Comparison of ENCODE assay signal across 24 cellular contexts in the genomic region with DNA sequence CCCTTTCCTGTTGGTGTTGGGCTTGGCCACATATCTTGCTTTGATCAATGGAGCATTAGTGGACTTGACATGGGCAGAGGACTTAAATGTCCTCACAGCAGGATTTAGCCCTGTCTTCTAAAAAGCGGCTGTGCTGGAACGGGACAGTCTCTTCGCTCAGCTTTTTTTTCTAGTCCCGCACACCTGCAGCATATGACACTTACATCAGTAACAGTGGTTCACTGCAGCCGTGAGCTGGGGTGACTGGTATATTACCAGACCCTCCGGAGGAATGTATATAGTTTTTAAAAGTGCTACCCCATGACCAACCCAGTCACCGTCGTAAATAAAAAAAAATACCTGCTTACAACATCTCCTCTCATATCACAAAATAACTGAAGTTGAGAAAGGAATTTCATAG.
DNase-seq lines count a peak whose midpoint lies in the region; ATAC-seq, FAIRE-seq and TF ChIP-seq lines count a peak whose summit lies in the region.
"Had no signal": no experiment of that assay in that cellular context is flagged by ENCODE, and none has a peak within 500 bp of the region (broad histone marks: within the 10 kb centered on the region; RNA-seq: fewer than 3 reads in every experiment).

No MANE protein-coding gene starts in this region.

- no peaks in the 10 kb centered on the region for H3K9me3 ChIP-seq in HepG2 (ENCODE audit: low read length)
- H3K9me3 ChIP-seq in right lobe of liver, result no peaks in the 10 kb centered on the region
- H3K9me3 ChIP-seq in neural progenitor cell (ENCODE audit: low read depth), result no peaks in the 10 kb centered on the region
- H3K9me3 ChIP-seq: A549, BE2C had no signal

- H3K9me3 Mint-ChIP-seq in neural progenitor cell, result peaks cover 4% of the 10 kb centered on the region

- no peak for DNase-seq in HepG2 (ENCODE audit: low spot score)
- DNase-seq in right lobe of liver, result no peak
- DNase-seq in islet precursor cell, result peak; percentile 42
- DNase-seq in neural progenitor cell (ENCODE audit: low spot score), result no peak
- no peak for DNase-seq in T1000 (lab: John Stamatoyannopoulos, UW)
- DNase-seq in C1 segment of cervical spinal cord (lab: John Stamatoyannopoulos, UW), result no peak
- DNase-seq: 8988T; ACHN; AML-193; BE2C; Calu3; CD4-positive, alpha-beta memory T cell; COR-L47; DMS53; DMS79 treated with DMSO at 0.1 percent for 48 hours; GM23248; H7; HCEC 1CT had no signal

- peaks cover 31% of the 10 kb centered on the region for H3K4me1 Mint-ChIP-seq in neural progenitor cell

- H3K27me3 ChIP-seq in HepG2 (ENCODE audit: control insufficient read depth in 1 of 2, insufficient read depth in 2 of 2, low read length in 2 of 2) (no peaks in the 10 kb centered on the region; a peak in 1 of 5 replicates), right lobe of liver (no peaks in the 10 kb centered on the region), neural progenitor cell (no peaks in the 10 kb centered on the region)
- H3K27me3 ChIP-seq: BE2C; BLaER1 treated with 17β-estradiol and CSF1 and Interleukin-3, amounts not matched to agents 10 nM and 100 nM had no signal

- CTCF ChIA-PET in HepG2 (lab: Yijun Ruan, JAX; ENCODE audit: low intra/inter-chr PET ratio, low total read pairs), result no interaction called here

- FAIRE-seq in HepG2 (lab: Jason Lieb, UNC), result no peak
- FAIRE-seq: A549, G401.6, GM12892, H1 had no signal

- no peak for TF ChIP-seq EP300 in HepG2 (IDR thresholded peaks at IDR 0.05; ENCODE audit: low read depth in 2 of 2, low read length in 2 of 2)
- TF ChIP-seq EP300 in HepG2 (CRISPR knock-in tag; IDR thresholded peaks at IDR 0.05; ENCODE audit: borderline replicate concordance), result no peak

- TF ChIP-seq RAD21 in HepG2 (CRISPR knock-in tag; IDR thresholded peaks at IDR 0.05), result no peak

- BruUV-seq in HepG2 (replicated peaks; lab: Mats Ljungman, UMichigan), result no TSS peak

- H3F3A ChIP-seq in neural progenitor cell (ENCODE audit: low read depth), result no peaks in the 10 kb centered on the region

- H3K79me2 ChIP-seq in HepG2 (ENCODE audit: insufficient read depth, low read length) (no peaks in the 10 kb centered on the region), neural progenitor cell (ENCODE audit: low read depth) (no peaks in the 10 kb centered on the region)

- H3K36me3 Mint-ChIP-seq in neural progenitor cell, result no peaks in the 10 kb centered on the region

- peak overlapping the region; percentile 31 for H3K27ac ChIP-seq in HepG2 (ENCODE audit: extremely low read length, insufficient read depth, low read length)
- no peak overlapping the region for H3K27ac ChIP-seq in right lobe of liver
- no peak overlapping the region for H3K27ac ChIP-seq in neural progenitor cell
- H3K27ac ChIP-seq: A549; BLaER1 treated with 17β-estradiol and CSF1 and Interleukin-3, amounts not matched to agents 10 nM and 100 nM; GM23248 had no signal

- H3K9ac ChIP-seq in HepG2 (ENCODE audit: insufficient read depth, low read depth, low read length) (no peak overlapping the region), neural progenitor cell (no peak overlapping the region)
- H3K9ac ChIP-seq: BLaER1 treated with 17β-estradiol and CSF1 and Interleukin-3, amounts not matched to agents 10 nM and 100 nM; GM23248 had no signal

- in situ Hi-C loops in HepG2 (cut with HindIII; ENCODE audit: extremely low pct_ligation_motif_present, low pct_unique_long_range_greater_than_20kb), result no loop called here

- no peak; the same call in 2 of the 3 replicates for ATAC-seq in HepG2
- ATAC-seq in right lobe of liver, result no peak
- no peak for ATAC-seq in HG02642 (IDR thresholded peaks at IDR 0.05; ENCODE audit: poor library complexity, unreplicated experiment)
- ATAC-seq: A549 had no signal

- TF ChIP-seq CTCF in HepG2 (CRISPR knock-in tag; IDR thresholded peaks at IDR 0.05) (no peak), right lobe of liver (IDR thresholded peaks at IDR 0.05) (no peak), neural progenitor cell (IDR thresholded peaks at IDR 0.05) (no peak)

- H2AFZ ChIP-seq in HepG2 (ENCODE audit: low read length) (no peak overlapping the region), neural progenitor cell (replicated peaks) (no peak overlapping the region)
- H2AFZ ChIP-seq: GM23248 had no signal

- TF ChIP-seq POLR2A in HepG2 (IDR thresholded peaks at IDR 0.05; ENCODE audit: insufficient read depth in 1 of 2, low read depth in 2 of 2, low read length in 2 of 2) (no peak), right lobe of liver (IDR thresholded peaks at IDR 0.05) (no peak)

- no peak overlapping the region for H3K4me2 ChIP-seq in HepG2 (ENCODE audit: low read depth, low read length)
- H3K4me2 ChIP-seq in neural progenitor cell, result no peak overlapping the region
- H3K4me2 ChIP-seq: A549 had no signal

- WGBS in HepG2 (ENCODE audit: low lambda C conversion rate), result 91% methylated on average over 8 of the region's 8 CpGs
- 100% methylated on average over 3 of the region's 8 CpGs for WGBS in right lobe of liver (ENCODE audit: insufficient coverage, low coverage, low lambda C conversion rate, missing lambda C conversion rate)

- H3K4me3 Mint-ChIP-seq in neural progenitor cell, result no peak overlapping the region
- H3K4me3 Mint-ChIP-seq: CD4-positive, alpha-beta memory T cell had no signal

- H3K4me1 ChIP-seq in HepG2 (ENCODE audit: insufficient read depth, low read length) (peaks cover 9% of the 10 kb centered on the region), right lobe of liver (peaks cover 0 to 22% (median 3%) of the 10 kb centered on the region in 4 donors), neural progenitor cell (peaks cover 11% of the 10 kb centered on the region)
- H3K4me1 ChIP-seq: A549, BE2C had no signal

- no peak overlapping the region for H3K4me3 ChIP-seq in HepG2 (replicated peaks in 1 of 3; ENCODE audit: insufficient read depth in 1 of 3, low read depth in 2 of 3, low read length in 3 of 3)
- H3K4me3 ChIP-seq in right lobe of liver, result no peak overlapping the region
- no peak overlapping the region for H3K4me3 ChIP-seq in neural progenitor cell
- H3K4me3 ChIP-seq: A549; BLaER1 treated with 17β-estradiol and CSF1 and Interleukin-3, amounts not matched to agents 10 nM and 100 nM; GM23248 had no signal

- peak overlapping the region; percentile 48 for H3K27ac Mint-ChIP-seq in neural progenitor cell
- H3K27ac Mint-ChIP-seq: CD4-positive, alpha-beta memory T cell had no signal

- intact Hi-C loops in HepG2 (cut with micrococcal nuclease; ENCODE audit: unreplicated experiment), result no loop called here
- intact Hi-C loops in right lobe of liver (cut with DNase I), result no loop called here

- H4K20me1 ChIP-seq in HepG2 (ENCODE audit: insufficient read depth, low read length) (no peaks in the 10 kb centered on the region), neural progenitor cell (ENCODE audit: low read depth) (no peaks in the 10 kb centered on the region)
- H4K20me1 ChIP-seq: BLaER1 treated with 17β-estradiol and CSF1 and Interleukin-3, amounts not matched to agents 10 nM and 100 nM had no signal

- H3K36me3 ChIP-seq in HepG2 (replicated peaks in 1 of 2; ENCODE audit: control insufficient read depth in 1 of 2, insufficient read depth in 2 of 2, low read length in 2 of 2) (no peaks in the 10 kb centered on the region), right lobe of liver (no peaks in the 10 kb centered on the region), neural progenitor cell (no peaks in the 10 kb centered on the region)
- H3K36me3 ChIP-seq: BE2C had no signal

- H3K27me3 Mint-ChIP-seq in neural progenitor cell (ENCODE audit: insufficient read depth, low read depth), result peaks cover 10% of the 10 kb centered on the region
- H3K27me3 Mint-ChIP-seq: CD4-positive, alpha-beta memory T cell had no signal

- POLR2A ChIA-PET in HepG2 (lab: Yijun Ruan, JAX), result no interaction called here

TF ChIP-seq in HepG2, 621 proteins besides CTCF, POLR2A, EP300 and RAD21 (continues in another document):
- TF ChIP-seq ZNF883 (CRISPR knock-in tag; IDR thresholded peaks at IDR 0.05; ENCODE audit: not compliant biosample characterization) (no peak), GATAD1 (CRISPR knock-in tag; IDR thresholded peaks at IDR 0.05) (no peak), ZNF589 (CRISPR knock-in tag; conservative IDR thresholded peaks at IDR 0.05) (no peak), ZNF782 (CRISPR knock-in tag; IDR thresholded peaks at IDR 0.05; ENCODE audit: borderline replicate concordance) (no peak), PPARG (CRISPR knock-in tag; conservative IDR thresholded peaks at IDR 0.05) (no peak), KLF11 (CRISPR knock-in tag; IDR thresholded peaks at IDR 0.05) (no peak), SMAD9 (CRISPR knock-in tag; IDR thresholded peaks at IDR 0.05) (no peak)
- TF ChIP-seq, protein P1, sequence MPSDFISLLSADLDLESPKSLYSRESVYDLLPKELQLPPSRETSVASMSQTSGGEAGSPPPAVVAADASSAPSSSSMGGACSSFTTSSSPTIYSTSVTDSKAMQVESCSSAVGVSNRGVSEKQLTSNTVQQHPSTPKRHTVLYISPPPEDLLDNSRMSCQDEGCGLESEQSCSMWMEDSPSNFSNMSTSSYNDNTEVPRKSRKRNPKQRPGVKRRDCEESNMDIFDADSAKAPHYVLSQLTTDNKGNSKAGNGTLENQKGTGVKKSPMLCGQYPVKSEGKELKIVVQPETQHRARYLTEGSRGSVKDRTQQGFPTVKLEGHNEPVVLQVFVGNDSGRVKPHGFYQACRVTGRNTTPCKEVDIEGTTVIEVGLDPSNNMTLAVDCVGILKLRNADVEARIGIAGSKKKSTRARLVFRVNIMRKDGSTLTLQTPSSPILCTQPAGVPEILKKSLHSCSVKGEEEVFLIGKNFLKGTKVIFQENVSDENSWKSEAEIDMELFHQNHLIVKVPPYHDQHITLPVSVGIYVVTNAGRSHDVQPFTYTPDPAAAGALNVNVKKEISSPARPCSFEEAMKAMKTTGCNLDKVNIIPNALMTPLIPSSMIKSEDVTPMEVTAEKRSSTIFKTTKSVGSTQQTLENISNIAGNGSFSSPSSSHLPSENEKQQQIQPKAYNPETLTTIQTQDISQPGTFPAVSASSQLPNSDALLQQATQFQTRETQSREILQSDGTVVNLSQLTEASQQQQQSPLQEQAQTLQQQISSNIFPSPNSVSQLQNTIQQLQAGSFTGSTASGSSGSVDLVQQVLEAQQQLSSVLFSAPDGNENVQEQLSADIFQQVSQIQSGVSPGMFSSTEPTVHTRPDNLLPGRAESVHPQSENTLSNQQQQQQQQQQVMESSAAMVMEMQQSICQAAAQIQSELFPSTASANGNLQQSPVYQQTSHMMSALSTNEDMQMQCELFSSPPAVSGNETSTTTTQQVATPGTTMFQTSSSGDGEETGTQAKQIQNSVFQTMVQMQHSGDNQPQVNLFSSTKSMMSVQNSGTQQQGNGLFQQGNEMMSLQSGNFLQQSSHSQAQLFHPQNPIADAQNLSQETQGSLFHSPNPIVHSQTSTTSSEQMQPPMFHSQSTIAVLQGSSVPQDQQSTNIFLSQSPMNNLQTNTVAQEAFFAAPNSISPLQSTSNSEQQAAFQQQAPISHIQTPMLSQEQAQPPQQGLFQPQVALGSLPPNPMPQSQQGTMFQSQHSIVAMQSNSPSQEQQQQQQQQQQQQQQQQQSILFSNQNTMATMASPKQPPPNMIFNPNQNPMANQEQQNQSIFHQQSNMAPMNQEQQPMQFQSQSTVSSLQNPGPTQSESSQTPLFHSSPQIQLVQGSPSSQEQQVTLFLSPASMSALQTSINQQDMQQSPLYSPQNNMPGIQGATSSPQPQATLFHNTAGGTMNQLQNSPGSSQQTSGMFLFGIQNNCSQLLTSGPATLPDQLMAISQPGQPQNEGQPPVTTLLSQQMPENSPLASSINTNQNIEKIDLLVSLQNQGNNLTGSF (CRISPR knock-in tag; IDR thresholded peaks at IDR 0.05), result no peak
